ENCODE assay signal across 27 cellular contexts in the genomic region with DNA sequence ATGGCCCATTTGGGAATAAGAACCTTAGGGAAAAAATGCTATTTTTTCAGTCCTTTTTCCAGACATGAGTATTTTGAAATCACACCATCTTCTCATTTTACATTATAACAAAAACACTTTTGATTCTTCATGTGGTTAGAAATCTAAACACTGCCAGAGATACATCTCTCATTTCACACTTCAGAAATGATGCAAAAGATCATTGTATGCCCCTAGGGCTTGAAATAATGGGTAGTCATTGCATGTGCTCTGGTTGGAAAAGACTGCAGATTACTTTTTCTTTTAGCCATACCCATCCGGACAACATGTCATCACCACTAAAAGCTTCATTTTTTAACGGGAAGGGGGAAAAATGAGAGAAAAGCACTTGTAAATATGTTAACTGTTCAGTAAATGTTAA.
"Had no signal": no experiment of that assay in that cellular context is flagged by ENCODE, and none has a peak within 500 bp of the region (broad histone marks: within the 10 kb centered on the region; RNA-seq: fewer than 3 reads in every experiment).

No MANE protein-coding gene starts in this region.

- H3K27me3 Mint-ChIP-seq: activated CD4-positive, alpha-beta T cell treated with anti-CD3 and anti-CD28 coated beads, Interleukin-2, amount 10 ng/mL, durations not matched to agents 24 days and 14 days; activated CD8-positive, alpha-beta memory T cell treated with anti-CD3 and anti-CD28 coated beads, Interleukin-2, amount 10 ng/mL, durations not matched to agents 7 days and 5 days; activated naive CD8-positive, alpha-beta T cell treated with anti-CD3 and anti-CD28 coated beads, Interleukin-2, amount 50 U/mL, for 24 hours; activated T-cell treated with anti-CD3 and anti-CD28 coated beads, Interleukin-2, amount 50 U/mL, for 24 hours had no signal

- H3K4me1 ChIP-seq: Peyer's patch, SJCRH30 had no signal

- H3K36me3 Mint-ChIP-seq: activated CD8-positive, alpha-beta memory T cell treated with anti-CD3 and anti-CD28 coated beads, Interleukin-2, amount 10 ng/mL, durations not matched to agents 7 days and 5 days; activated naive CD4-positive, alpha-beta T cell treated with anti-CD3 and anti-CD28 coated beads, Interleukin-2, amount 50 U/mL, for 72 hours; WTC11 had no signal

- H3K27me3 ChIP-seq: brain microvascular endothelial cell, Peyer's patch, SJCRH30 had no signal

- H3K36me3 ChIP-seq: brain microvascular endothelial cell, Peyer's patch, SJCRH30 had no signal

- DNase-seq: activated CD4-positive, alpha-beta T cell treated with anti-CD3 and anti-CD28 coated beads for 1 hour; activated CD4-positive, alpha-beta T cell treated with anti-CD3 and anti-CD28 coated beads, Interleukin-2, amount 10 ng/mL, durations not matched to agents 24 days and 14 days; activated CD4-positive, alpha-beta T cell treated with anti-CD3 and anti-CD28 coated beads, Interleukin-2, amount 50 U/mL, for 48 hours; activated CD8-positive, alpha-beta memory T cell treated with anti-CD3 and anti-CD28 coated beads, Interleukin-2, amount 10 ng/mL, durations not matched to agents 7 days and 5 days; activated effector memory CD4-positive, alpha-beta T cell treated with anti-CD3 and anti-CD28 coated beads, Interleukin-2, amount 50 U/mL, for 16 hours; activated naive CD4-positive, alpha-beta T cell treated with Interleukin-2 at 50 U/mL for 16 hours; activated naive CD8-positive, alpha-beta T cell treated with anti-CD3 and anti-CD28 coated beads, Interleukin-2, amount 50 U/mL, for 24 hours; activated T-cell treated with anti-CD3 and anti-CD28 coated beads, Interleukin-2, amount 50 U/mL, for 24 hours; brain microvascular endothelial cell; cerebellar nuclear complex; Karpas-422; NCI-H1105 treated with DMSO at 0.1 percent for 48 hours; NCI-H1436 treated with DMSO at 0.1 percent for 48 hours; NCI-H187; NCI-H2081; NCI-H446; NCI-H524; Peyer's patch; Right ventricle myocardium superior; SW 1271; T-helper 9 cell had no signal

- H3K27ac ChIP-seq: brain microvascular endothelial cell, Peyer's patch, RWPE1, SJCRH30 had no signal

- H3K9me3 ChIP-seq: Peyer's patch, SJCRH30 had no signal

- H3K4me3 ChIP-seq: K562, Peyer's patch, SJCRH30 had no signal

- ATAC-seq: activated CD8-positive, alpha-beta memory T cell treated with anti-CD3 and anti-CD28 coated beads, Interleukin-2, amount 10 ng/mL, durations not matched to agents 7 days and 5 days; activated naive CD4-positive, alpha-beta T cell treated with anti-CD3 and anti-CD28 coated beads, Interleukin-2, amount 50 U/mL, for 72 hours; activated naive CD8-positive, alpha-beta T cell treated with anti-CD3 and anti-CD28 coated beads, Interleukin-2, amount 50 U/mL, for 24 hours; K562; SK-N-SH treated with all-trans-retinoic acid at 6 μM for 48 hours had no signal

- H3K27ac Mint-ChIP-seq: activated CD4-positive, alpha-beta T cell treated with anti-CD3 and anti-CD28 coated beads, Interleukin-2, amount 10 ng/mL, durations not matched to agents 24 days and 14 days; activated CD8-positive, alpha-beta memory T cell treated with anti-CD3 and anti-CD28 coated beads, Interleukin-2, amount 10 ng/mL, durations not matched to agents 7 days and 5 days; activated naive CD4-positive, alpha-beta T cell treated with anti-CD3 and anti-CD28 coated beads, Interleukin-2, amount 50 U/mL, for 72 hours; activated naive CD8-positive, alpha-beta T cell treated with anti-CD3 and anti-CD28 coated beads, Interleukin-2, amount 50 U/mL, for 24 hours; activated T-cell treated with anti-CD3 and anti-CD28 coated beads, Interleukin-2, amount 50 U/mL, for 24 hours had no signal

- H3K4me1 Mint-ChIP-seq: activated CD4-positive, alpha-beta T cell treated with anti-CD3 and anti-CD28 coated beads, Interleukin-2, amount 10 ng/mL, durations not matched to agents 24 days and 14 days; activated CD8-positive, alpha-beta memory T cell treated with anti-CD3 and anti-CD28 coated beads, Interleukin-2, amount 10 ng/mL, durations not matched to agents 7 days and 5 days; activated naive CD8-positive, alpha-beta T cell treated with anti-CD3 and anti-CD28 coated beads, Interleukin-2, amount 50 U/mL, for 24 hours had no signal

- H3K4me3 Mint-ChIP-seq: activated CD4-positive, alpha-beta T cell treated with anti-CD3 and anti-CD28 coated beads, Interleukin-2, amount 10 ng/mL, durations not matched to agents 24 days and 14 days; activated CD8-positive, alpha-beta memory T cell treated with anti-CD3 and anti-CD28 coated beads, Interleukin-2, amount 10 ng/mL, durations not matched to agents 7 days and 5 days; activated naive CD8-positive, alpha-beta T cell treated with anti-CD3 and anti-CD28 coated beads, Interleukin-2, amount 50 U/mL, for 24 hours; activated T-cell treated with anti-CD3 and anti-CD28 coated beads, Interleukin-2, amount 50 U/mL, for 24 hours; WTC11 had no signal
